In genomic region chr5:55324815-55325418, GRCh38 we compare ENCODE assay signal across 9 cellular contexts. TPM values are rescaled to one million over a fixed set of nuclear protein-coding genes. Genes with fewer than 3 reads are reported as not detected.
DNase-seq lines count a peak whose midpoint lies in the region; TF ChIP-seq lines count a peak whose summit lies in the region.
"Had no signal": no experiment of that assay in that cellular context is flagged by ENCODE, and none has a peak within 500 bp of the region (broad histone marks: within the 10 kb centered on the region; RNA-seq: fewer than 3 reads in every experiment).

No MANE protein-coding gene starts in this region.

- peaks cover 9% of the 10 kb centered on the region; the same call in 1 of the 2 replicates for H3F3A ChIP-seq in GM23248 (ENCODE audit: insufficient read depth)

- intact Hi-C loops in vagina (cut with DNase I), result no loop called here

- H3K27ac ChIP-seq in GM23248 (no peak overlapping the region), mesenchymal stem cell (ENCODE audit: low read length, poor library complexity, severe bottlenecking) (no peak overlapping the region), vagina (no peak overlapping the region)
- H3K27ac ChIP-seq: BLaER1 treated with 17β-estradiol and CSF1 and Interleukin-3, amounts not matched to agents 10 nM and 100 nM had no signal

- no peak overlapping the region for H3K4ac ChIP-seq in mesenchymal stem cell (ENCODE audit: low read depth in 1 of 2, low read length in 2 of 2)

- H3K4me1 ChIP-seq in GM23248 (ENCODE audit: insufficient read depth) (peaks cover 12% of the 10 kb centered on the region; the same call in 1 of the 2 replicates), mesenchymal stem cell (ENCODE audit: control insufficient read depth, insufficient read depth, low read depth, low read length) (no peaks in the 10 kb centered on the region), vagina (no peaks in the 10 kb centered on the region)

- H3K79me1 ChIP-seq in mesenchymal stem cell (replicated peaks; ENCODE audit: low read length, poor library complexity, severe bottlenecking), result peaks cover 10% of the 10 kb centered on the region

- H3K4me3 ChIP-seq in GM23248 (no peak overlapping the region), choroid plexus epithelial cell (ENCODE audit: low read depth, low read length) (no peak overlapping the region), mesenchymal stem cell (ENCODE audit: insufficient read depth in 1 of 2, low read depth in 1 of 2, low read length in 2 of 2) (no peak overlapping the region), vagina (no peak overlapping the region)
- H3K4me3 ChIP-seq: BLaER1 treated with 17β-estradiol and CSF1 and Interleukin-3, amounts not matched to agents 10 nM and 100 nM had no signal

- peaks cover 93% of the 10 kb centered on the region for H3K79me2 ChIP-seq in GM23248 (ENCODE audit: insufficient read depth)

- DNase-seq in NCI-H1105 treated with DMSO at 0.1 percent for 48 hours (lab: John Stamatoyannopoulos, UW), result peak; percentile 47
- DNase-seq in NCI-H1105 (lab: John Stamatoyannopoulos, UW), result no peak
- peak; percentile 69 for DNase-seq in GM23248
- peak; percentile 31 for DNase-seq in NCI-H748 treated with DMSO at 0.1 percent for 48 hours (lab: John Stamatoyannopoulos, UW)
- peak; percentile 81 for DNase-seq in choroid plexus epithelial cell (ENCODE audit: low read depth)
- peak; percentile 69 for DNase-seq in mesenchymal stem cell
- no peak for DNase-seq in vagina (ENCODE audit: extremely low spot score in 2 of 2)
- no peak for DNase-seq in NCI-H226

- H3K36me3 ChIP-seq in GM23248 (ENCODE audit: low read depth) (peaks cover 11% of the 10 kb centered on the region; the same call in 1 of the 2 replicates), mesenchymal stem cell (ENCODE audit: control insufficient read depth in 1 of 2, insufficient read depth in 2 of 2, low read depth in 1 of 2, low read length in 2 of 2) (peaks cover 7 to 39% of the 10 kb centered on the region in 2 experiments), vagina (peaks cover 0 to 10% of the 10 kb centered on the region in 2 donors)

- no peaks in the 10 kb centered on the region for H3K9me2 ChIP-seq in GM23248 (ENCODE audit: insufficient read depth)

- H3K27me3 ChIP-seq in GM23248 (replicated peaks; ENCODE audit: insufficient read depth) (no peaks in the 10 kb centered on the region), mesenchymal stem cell (ENCODE audit: control insufficient read depth in 1 of 2, insufficient read depth in 1 of 2, low read length in 2 of 2) (no peaks in the 10 kb centered on the region), vagina (no peaks in the 10 kb centered on the region)
- H3K27me3 ChIP-seq: BLaER1 treated with 17β-estradiol and CSF1 and Interleukin-3, amounts not matched to agents 10 nM and 100 nM had no signal

- no peak overlapping the region for H2AFZ ChIP-seq in GM23248
- H2AFZ ChIP-seq in mesenchymal stem cell (ENCODE audit: low read depth, low read length), result no peak overlapping the region

- H3K23ac ChIP-seq in mesenchymal stem cell (ENCODE audit: low read length in 2 of 2), result no peak overlapping the region

- no peak overlapping the region for H2BK5ac ChIP-seq in mesenchymal stem cell (ENCODE audit: low read depth, low read length, poor library complexity, severe bottlenecking)

- no peak overlapping the region for H2BK120ac ChIP-seq in mesenchymal stem cell (ENCODE audit: low read depth, low read length)

- in situ Hi-C loops in GM23248 (cut with MboI), result loop anchor here (25.0 kb wide), 1 partner anchor 587 kb away; no protein-coding TSS in a partner anchor

- 97 to 100% methylated on average over 1 of the region's 1 CpG for whole genome bisulfite sequencing in GM23248 (ENCODE audit: low coverage in 1 of 2, low lambda C conversion rate in 2 of 2, missing lambda C conversion rate in 2 of 2), 2 experiments
- 100% methylated on average over 1 of the region's 1 CpG for WGBS in mesenchymal stem cell

- no peak overlapping the region for H3K14ac ChIP-seq in mesenchymal stem cell (ENCODE audit: low read length in 2 of 2)

- H4K20me1 ChIP-seq in GM23248 (ENCODE audit: insufficient read depth), result no peaks in the 10 kb centered on the region

- TF ChIP-seq CTCF in choroid plexus epithelial cell (conservative IDR thresholded peaks at IDR 0.05; ENCODE audit: low read depth, low read length) (peak; percentile 71), vagina (IDR thresholded peaks at IDR 0.05) (peak in 1 of 3 experiments; percentile 64)

- H2AK5ac ChIP-seq in mesenchymal stem cell (ENCODE audit: low read length, severe bottlenecking), result no peak overlapping the region

- H3K18ac ChIP-seq in mesenchymal stem cell (ENCODE audit: low read depth in 1 of 2, low read length in 2 of 2), result no peak overlapping the region

- H3K9ac ChIP-seq in GM23248 (no peak overlapping the region), mesenchymal stem cell (ENCODE audit: low read length) (no peak overlapping the region)
- H3K9ac ChIP-seq: BLaER1 treated with 17β-estradiol and CSF1 and Interleukin-3, amounts not matched to agents 10 nM and 100 nM had no signal

- H4K91ac ChIP-seq in mesenchymal stem cell (ENCODE audit: low read length), result no peak overlapping the region

- TF ChIP-seq POLR2A in vagina (IDR thresholded peaks at IDR 0.05), result no peak

- no peak overlapping the region for H4K8ac ChIP-seq in mesenchymal stem cell (ENCODE audit: low read length)

- no peaks in the 10 kb centered on the region for H3K9me3 ChIP-seq in GM23248 (ENCODE audit: low read depth)
- no peaks in the 10 kb centered on the region for H3K9me3 ChIP-seq in mesenchymal stem cell (ENCODE audit: control insufficient read depth, low read length)
- H3K9me3 ChIP-seq in vagina, result no peaks in the 10 kb centered on the region
- H3K9me3 ChIP-seq: BLaER1 treated with 17β-estradiol and CSF1 and Interleukin-3, amounts not matched to agents 10 nM and 100 nM had no signal

- H2BK12ac ChIP-seq in mesenchymal stem cell (ENCODE audit: low read length in 2 of 2), result no peak overlapping the region

- no peak overlapping the region for H2BK15ac ChIP-seq in mesenchymal stem cell (ENCODE audit: low read depth, poor library complexity, severe bottlenecking)

- no peak overlapping the region for H3K4me2 ChIP-seq in GM23248 (ENCODE audit: unreplicated experiment)
- H3K4me2 ChIP-seq in mesenchymal stem cell (ENCODE audit: low read length, poor library complexity, severe bottlenecking), result no peak overlapping the region
- H3K4me2 ChIP-seq: BLaER1 treated with 17β-estradiol and CSF1 and Interleukin-3, amounts not matched to agents 10 nM and 100 nM had no signal

RNA-seq across cellular contexts. Expression of gene MTREX, which starts 17.1 kb away (rescaled TPM):
- total RNA-seq in GM23248 (2014; rRNA removed; shearing (Covaris generic)), result 41.4 and 57.0 TPM in 2 replicates
- 23.5 and 26.4 TPM in 2 replicates for polyA plus RNA-seq in GM23248 (2016; fragmentation: Nextera tagmentation; extraction: Ambion mirVana)
- polyA plus RNA-seq in mesenchymal stem cell (2013, experiment 1 of 2), result 34.6 TPM
- 36.1 TPM for polyA plus RNA-seq in mesenchymal stem cell (2013, experiment 2 of 2)
- total RNA-seq in vagina, result 68.0 TPM

RNA-seq across cellular contexts. Expression of gene DHX29, which starts 17.4 kb away (rescaled TPM):
- total RNA-seq in GM23248 (2014; rRNA removed; shearing (Covaris generic)), result 33.6 and 35.8 TPM in 2 replicates
- 65.6 and 70.2 TPM in 2 replicates for polyA plus RNA-seq in GM23248 (2016; fragmentation: Nextera tagmentation; extraction: Ambion mirVana)
- polyA plus RNA-seq in mesenchymal stem cell (2013, experiment 1 of 2), result 32.0 TPM
- polyA plus RNA-seq in mesenchymal stem cell (2013, experiment 2 of 2), result 33.8 TPM
- 19.2 TPM for total RNA-seq in vagina

Comparison
In these comparisons a context has a peak if more than half of its experiments do, and no peak if none do; other contexts are left out.
1. DNase-seq: peak in NCI-H1105 treated with DMSO at 0.1 percent for 48 hours (single experiment), GM23248 (single experiment), NCI-H748 treated with DMSO at 0.1 percent for 48 hours (single experiment), choroid plexus epithelial cell (single experiment) and mesenchymal stem cell (single experiment); none in NCI-H1105 (single experiment), vagina (0 of 2) and NCI-H226 (single experiment).